16 cellular contexts compared by ENCODE assay signal in the genomic region with DNA sequence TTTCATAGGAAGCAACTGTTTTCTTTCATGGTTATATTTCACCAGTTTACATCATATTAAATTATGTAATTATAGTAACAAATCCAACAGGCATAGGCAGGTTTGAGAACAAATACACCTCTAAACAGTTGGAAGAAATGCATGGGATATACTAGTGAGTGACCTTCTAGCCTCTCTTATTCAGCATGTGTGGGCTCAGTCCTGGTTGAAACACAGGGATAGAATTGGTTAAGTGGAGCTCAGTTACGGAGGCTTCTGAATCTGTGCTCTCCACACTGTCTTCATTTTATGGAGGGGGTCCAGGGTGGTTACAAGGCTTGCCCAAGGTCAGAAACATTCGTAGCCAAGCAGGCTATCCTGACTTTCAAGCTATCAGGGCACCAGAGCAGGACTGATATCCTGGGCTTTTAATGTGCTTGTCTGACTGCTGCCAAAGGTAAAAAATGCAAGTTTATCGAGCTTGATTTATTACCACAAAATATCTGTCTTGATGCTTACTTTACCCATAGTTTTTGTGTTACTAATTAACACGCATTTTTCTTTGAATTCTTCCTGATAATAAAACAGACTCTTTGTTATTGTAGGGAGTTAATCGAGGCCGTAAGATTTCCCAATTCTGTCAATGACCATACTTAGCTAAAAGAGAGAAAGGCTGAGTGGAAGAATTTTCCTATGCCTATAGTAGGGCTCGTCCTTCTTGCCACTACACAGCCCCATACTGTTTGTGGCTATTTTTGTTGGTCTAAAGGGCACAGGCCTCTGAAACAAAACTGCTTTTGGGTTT.
DNase-seq lines count a peak whose midpoint lies in the region; ATAC-seq and TF ChIP-seq lines count a peak whose summit lies in the region.
"Had no signal": no experiment of that assay in that cellular context is flagged by ENCODE, and none has a peak within 500 bp of the region (broad histone marks: within the 10 kb centered on the region; RNA-seq: fewer than 3 reads in every experiment).

No MANE protein-coding gene starts in this region.

- no peaks in the 10 kb centered on the region for H3K9me2 ChIP-seq in GM23338 (ENCODE audit: insufficient read depth)

- H3K9me3 Mint-ChIP-seq in GM23338: no peaks in the 10 kb centered on the region
- H3K9me3 Mint-ChIP-seq: activated CD4-positive, alpha-beta memory T cell treated with anti-CD3 and anti-CD28 coated beads for 36 hours; activated T-helper 1 cell treated with anti-CD3 and anti-CD28 coated beads, Interleukin-12 subunit alpha, Interleukin-12 subunit beta, Interleukin-2, Interleukin-4 antibody, amounts not matched to agents 30 ng/mL and 10 ng/mL and 1 ng/mL, durations not matched to agents 14 hours and 24 hours and 36 hours; naive thymus-derived CD8-positive, alpha-beta T cell had no signal

- DNase-seq in GM23338 (ENCODE audit: low spot score): no peak
- DNase-seq in choroid plexus epithelial cell (ENCODE audit: low read depth): peak; percentile 62
- DNase-seq in kidney glomerular epithelial cell (lab: John Stamatoyannopoulos, UW): peak; percentile 91
- no peak for DNase-seq in gastrocnemius medialis
- no peak for DNase-seq in UCSD-AML1 (lab: John Stamatoyannopoulos, UW; ENCODE audit: unreplicated experiment)
- DNase-seq in NCI-H1436 treated with DMSO at 0.1 percent for 48 hours (lab: John Stamatoyannopoulos, UW): no peak
- DNase-seq in activated CD4-positive, CD25-positive, alpha-beta regulatory T cell (lab: John Stamatoyannopoulos, UW): no peak
- no peak for DNase-seq in NCI-H2171 treated with DMSO at 0.1 percent for 48 hours (lab: John Stamatoyannopoulos, UW)
- DNase-seq: activated CD4-positive, alpha-beta memory T cell treated with anti-CD3 and anti-CD28 coated beads for 36 hours; foreskin fibroblast; naive thymus-derived CD8-positive, alpha-beta T cell; NCI-H1105 treated with DMSO at 0.1 percent for 48 hours; NCI-H2227 treated with DMSO at 0.1 percent for 48 hours; stimulated activated naive CD4-positive, alpha-beta T cell had no signal

- H3F3A ChIP-seq in GM23338 (replicated peaks; ENCODE audit: low read depth): no peaks in the 10 kb centered on the region

- no peaks in the 10 kb centered on the region for H4K20me1 ChIP-seq in GM23338 (replicated peaks; ENCODE audit: insufficient read depth)

- no peak overlapping the region for H3K27ac Mint-ChIP-seq in GM23338
- H3K27ac Mint-ChIP-seq: activated CD4-positive, alpha-beta memory T cell treated with anti-CD3 and anti-CD28 coated beads for 36 hours; activated T-helper 1 cell treated with anti-CD3 and anti-CD28 coated beads, Interleukin-12 subunit alpha, Interleukin-12 subunit beta, Interleukin-2, Interleukin-4 antibody, amounts not matched to agents 30 ng/mL and 10 ng/mL and 1 ng/mL, durations not matched to agents 14 hours and 24 hours and 36 hours; naive thymus-derived CD8-positive, alpha-beta T cell had no signal

- TF ChIP-seq CTCF in GM23338 (conservative IDR thresholded peaks at IDR 0.05; ENCODE audit: low read depth in 2 of 2) (no peak), choroid plexus epithelial cell (conservative IDR thresholded peaks at IDR 0.05; ENCODE audit: low read depth, low read length) (no peak), gastrocnemius medialis (IDR thresholded peaks at IDR 0.05 in 4 of 5, conservative IDR thresholded peaks at IDR 0.05 in 1 of 5) (no peak)

- H3K9me3 ChIP-seq in gastrocnemius medialis: no peaks in the 10 kb centered on the region

- no peak overlapping the region for H3K4me3 Mint-ChIP-seq in GM23338
- H3K4me3 Mint-ChIP-seq: activated CD4-positive, alpha-beta memory T cell treated with anti-CD3 and anti-CD28 coated beads for 36 hours; activated T-helper 1 cell treated with anti-CD3 and anti-CD28 coated beads, Interleukin-12 subunit alpha, Interleukin-12 subunit beta, Interleukin-2, Interleukin-4 antibody, amounts not matched to agents 30 ng/mL and 10 ng/mL and 1 ng/mL, durations not matched to agents 14 hours and 24 hours and 36 hours; naive thymus-derived CD8-positive, alpha-beta T cell had no signal

- H2AFZ ChIP-seq in GM23338: no peak overlapping the region

- in situ Hi-C loops in gastrocnemius medialis (cut with MboI; ENCODE audit: low sequenced_read_pairs in 4 of 4): no loop called here

- H3K79me2 ChIP-seq in GM23338 (replicated peaks; ENCODE audit: insufficient read depth): no peaks in the 10 kb centered on the region

- no peaks in the 10 kb centered on the region for H3K27me3 Mint-ChIP-seq in GM23338 (ENCODE audit: insufficient read depth, low read depth, poor library complexity)
- H3K27me3 Mint-ChIP-seq: activated CD4-positive, alpha-beta memory T cell treated with anti-CD3 and anti-CD28 coated beads for 36 hours; naive thymus-derived CD8-positive, alpha-beta T cell had no signal

- ATAC-seq in GM23338 (no peak), gastrocnemius medialis (peak; percentile 22 to 48)
- ATAC-seq: naive thymus-derived CD8-positive, alpha-beta T cell had no signal

- no peaks in the 10 kb centered on the region for H3K36me3 Mint-ChIP-seq in GM23338 (ENCODE audit: low read depth)

- H3K4me2 ChIP-seq in GM23338: no peak overlapping the region

- H3K4me1 ChIP-seq in GM23338 (ENCODE audit: insufficient read depth) (no peaks in the 10 kb centered on the region), gastrocnemius medialis (peaks cover 48 to 55% of the 10 kb centered on the region in 2 donors)

- intact Hi-C loops in gastrocnemius medialis (cut with DNase I; ENCODE audit: low total_unique reads): loop anchor here (5.0 kb wide), 1 partner anchor 52 kb away; no protein-coding TSS in a partner anchor

- no peaks in the 10 kb centered on the region for H3K4me1 Mint-ChIP-seq in GM23338
- H3K4me1 Mint-ChIP-seq: naive thymus-derived CD8-positive, alpha-beta T cell had no signal

- H3K27ac ChIP-seq in GM23338 (ENCODE audit: low read depth): peak overlapping the region; percentile 48; the same call in 1 of the 2 replicates
- H3K27ac ChIP-seq in gastrocnemius medialis: peak overlapping the region; percentile 63 to 87 (median 74)
- H3K27ac ChIP-seq: SK-N-MC had no signal

- H3K36me3 ChIP-seq in GM23338 (ENCODE audit: insufficient read depth) (no peaks in the 10 kb centered on the region), gastrocnemius medialis (no peaks in the 10 kb centered on the region)

- H3K4me3 ChIP-seq in GM23338 (no peak overlapping the region), choroid plexus epithelial cell (ENCODE audit: low read depth, low read length) (no peak overlapping the region), gastrocnemius medialis (peak overlapping the region in 1 of 4 donors; percentile 18)
- H3K4me3 ChIP-seq: SK-N-MC had no signal

- no peak for TF ChIP-seq POLR2A in gastrocnemius medialis (IDR thresholded peaks at IDR 0.05)

- H3K27me3 ChIP-seq in GM23338 (ENCODE audit: insufficient read depth) (no peaks in the 10 kb centered on the region), gastrocnemius medialis (no peaks in the 10 kb centered on the region)

TF ChIP-seq in GM23338, 12 proteins besides CTCF, POLR2A, EP300 and RAD21 (continues in another document):
- TF ChIP-seq ZNF114 (CRISPR knock-in tag; IDR thresholded peaks at IDR 0.05) (no peak), CREB1 (CRISPR knock-in tag; IDR thresholded peaks at IDR 0.05; ENCODE audit: low read depth) (no peak)

Comparison
In these comparisons a context has a peak if more than half of its experiments do, and no peak if none do; other contexts are left out.
1. DNase-seq: peak in choroid plexus epithelial cell (single experiment) and kidney glomerular epithelial cell (single experiment); none in GM23338 (single experiment), gastrocnemius medialis (0 of 2), UCSD-AML1 (single experiment), NCI-H1436 treated with DMSO at 0.1 percent for 48 hours (single experiment), activated CD4-positive, CD25-positive, alpha-beta regulatory T cell (0 of 4) and NCI-H2171 treated with DMSO at 0.1 percent for 48 hours (single experiment).